Comparison of ENCODE assay signal across 9 cellular contexts in the genomic region with DNA sequence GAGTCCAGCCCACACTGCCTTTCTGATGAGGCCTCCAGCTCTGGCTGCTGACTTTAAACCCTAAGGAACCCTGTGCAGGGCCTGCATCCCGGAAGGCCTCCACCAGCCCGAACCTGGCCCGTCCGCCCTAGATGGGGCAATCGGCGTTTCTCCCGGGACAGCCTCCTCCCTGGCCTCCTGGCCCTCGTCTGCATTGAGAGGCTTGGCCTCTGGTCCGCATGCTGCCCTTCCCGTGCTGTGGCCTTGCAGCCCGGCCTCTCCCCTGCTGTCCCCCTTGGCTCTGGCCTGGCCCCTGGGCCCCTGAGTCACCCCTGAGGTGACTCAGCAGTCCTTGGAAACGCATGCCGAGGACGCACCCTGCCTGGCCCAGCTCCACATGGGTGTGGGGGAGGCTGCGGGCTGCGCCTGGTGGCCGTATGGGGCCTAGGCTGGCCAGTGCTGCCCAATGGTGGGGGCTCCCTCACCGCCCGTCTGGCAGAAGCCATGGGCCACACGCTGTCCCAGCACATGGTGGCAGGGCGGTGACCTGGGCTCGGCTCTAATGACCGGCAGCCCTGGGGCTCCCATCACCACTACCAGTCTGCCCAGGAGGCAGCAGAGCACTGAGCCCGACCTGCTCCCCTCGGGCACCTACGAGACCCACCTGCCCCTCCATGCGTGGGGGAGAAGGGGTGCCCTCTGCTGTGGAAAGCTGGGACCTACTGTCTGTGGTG. TPM values are rescaled to one million over a fixed set of nuclear protein-coding genes. Genes with fewer than 3 reads are reported as not detected.
DNase-seq lines count a peak whose midpoint lies in the region; ATAC-seq, FAIRE-seq and TF ChIP-seq lines count a peak whose summit lies in the region.
"Had no signal": no experiment of that assay in that cellular context is flagged by ENCODE, and none has a peak within 500 bp of the region (broad histone marks: within the 10 kb centered on the region; RNA-seq: fewer than 3 reads in every experiment).

No MANE protein-coding gene starts in this region.

- ATAC-seq in A549: peak; percentile 76 to 84
- no peak for ATAC-seq in HG02840 (IDR thresholded peaks at IDR 0.05; ENCODE audit: low FRiP score, unreplicated experiment)

- H2AK5ac ChIP-seq in mesenchymal stem cell (ENCODE audit: low read length, severe bottlenecking): peak overlapping the region; percentile 37

- H3K23ac ChIP-seq in mesenchymal stem cell (ENCODE audit: low read length in 2 of 2): peak overlapping the region in 1 of 2 experiments; percentile 46

- intact Hi-C loops in colonic mucosa (cut with DNase I): no loop called here

- H3K9me3 ChIP-seq in A549: no peaks in the 10 kb centered on the region
- H3K9me3 ChIP-seq in colonic mucosa: no peaks in the 10 kb centered on the region
- no peaks in the 10 kb centered on the region for H3K9me3 ChIP-seq in mesenchymal stem cell (ENCODE audit: control insufficient read depth, low read length)
- H3K9me3 ChIP-seq in HAP-1: no peaks in the 10 kb centered on the region

- no peaks in the 10 kb centered on the region for H3K9me3 Mint-ChIP-seq in endothelial cell (ENCODE audit: unreplicated experiment)

- no peaks in the 10 kb centered on the region for H3K27me3 ChIP-seq in colonic mucosa
- no peaks in the 10 kb centered on the region for H3K27me3 ChIP-seq in mesenchymal stem cell (ENCODE audit: control insufficient read depth in 1 of 2, insufficient read depth in 1 of 2, low read length in 2 of 2)
- H3K27me3 ChIP-seq in HAP-1 (ENCODE audit: low read depth): no peaks in the 10 kb centered on the region

- peak overlapping the region; percentile 27 to 52 for H3K4ac ChIP-seq in mesenchymal stem cell (ENCODE audit: low read depth in 1 of 2, low read length in 2 of 2)

- H3K14ac ChIP-seq in mesenchymal stem cell (ENCODE audit: low read length in 2 of 2): peak overlapping the region in 1 of 2 experiments; percentile 88

- H3K4me1 Mint-ChIP-seq in endothelial cell (ENCODE audit: unreplicated experiment): peaks cover 21% of the 10 kb centered on the region

- H3K27ac Mint-ChIP-seq in endothelial cell (ENCODE audit: unreplicated experiment): no peak overlapping the region

- CTCF ChIA-PET in A549 (lab: Yijun Ruan, JAX): interaction anchor here (0.8 to 4.9 kb wide), 9 partner anchors 9 to 105 kb away, joined by 3 to 45 read pairs (median 7); a partner anchor contains a TSS

- H2BK120ac ChIP-seq in mesenchymal stem cell (ENCODE audit: low read depth, low read length): peak overlapping the region; percentile 24

- 0 out of 3 replicates have a peak, but pooled peaks have one; percentile 4 for TF ChIP-seq CTCF in A549 (IDR thresholded peaks at IDR 0.05)
- no peak for TF ChIP-seq CTCF in colonic mucosa (IDR thresholded peaks at IDR 0.05)
- no peak for TF ChIP-seq CTCF in endothelial cell (IDR thresholded peaks at IDR 0.05; ENCODE audit: unreplicated experiment)

- peak overlapping the region; percentile 37 for H4K91ac ChIP-seq in mesenchymal stem cell (ENCODE audit: low read length)

- H3K18ac ChIP-seq in mesenchymal stem cell (ENCODE audit: low read depth in 1 of 2, low read length in 2 of 2): peak overlapping the region; percentile 89 to 91

- TF ChIP-seq POLR2A in A549 (IDR thresholded peaks at IDR 0.05; ENCODE audit: low read length): no peak

- H3K4me2 ChIP-seq in A549 (peak overlapping the region; percentile 86), mesenchymal stem cell (ENCODE audit: low read length, poor library complexity, severe bottlenecking) (peak overlapping the region; percentile 4)

- peaks cover 8% of the 10 kb centered on the region for H3K36me3 Mint-ChIP-seq in endothelial cell (ENCODE audit: low read depth, unreplicated experiment)

- POLR2A ChIA-PET in A549 (lab: Yijun Ruan, JAX): interaction anchor here (0.6 to 0.9 kb wide), 4 partner anchors 24 to 989 kb away, joined by 3 to 4 read pairs (median 3); a partner anchor contains a TSS

- in situ Hi-C loops in KBM-7 (cut with MboI; ENCODE audit: low pct_unique_long_range_greater_than_20kb, low sequenced_read_pairs): no loop called here
- in situ Hi-C loops in HAP-1 (cut with MboI; ENCODE audit: low sequenced_read_pairs): no loop called here

- peak overlapping the region; percentile 64 to 73 for H3K9ac ChIP-seq in colonic mucosa (ENCODE audit: low read depth in 2 of 2, low read length in 2 of 2)
- H3K9ac ChIP-seq in mesenchymal stem cell (ENCODE audit: low read length): peak overlapping the region; percentile 88

- no peak overlapping the region for H3K4me3 Mint-ChIP-seq in endothelial cell (ENCODE audit: unreplicated experiment)

- H2BK5ac ChIP-seq in mesenchymal stem cell (ENCODE audit: low read depth, low read length, poor library complexity, severe bottlenecking): peak overlapping the region; percentile 48

- H2AFZ ChIP-seq in mesenchymal stem cell (ENCODE audit: low read depth, low read length): no peak overlapping the region

- TF ChIP-seq RAD21 in A549 (conservative IDR thresholded peaks at IDR 0.05 in 1 of 2, IDR thresholded peaks at IDR 0.05 in 1 of 2): no peak; a peak in 1 of 5 replicates

- H3K36me3 ChIP-seq in colonic mucosa (no peaks in the 10 kb centered on the region), mesenchymal stem cell (ENCODE audit: control insufficient read depth in 1 of 2, insufficient read depth in 2 of 2, low read depth in 1 of 2, low read length in 2 of 2) (peaks cover 8 to 49% of the 10 kb centered on the region in 2 experiments), HAP-1 (replicated peaks) (no peaks in the 10 kb centered on the region)

- no peak for TF ChIP-seq EP300 in A549 (IDR thresholded peaks at IDR 0.05)

- peak; percentile 52 to 85 for DNase-seq in A549 (ENCODE audit: low read depth in 1 of 2, low spot score in 1 of 2)
- peak; percentile 26 for DNase-seq in KBM-7
- peak; percentile 74 for DNase-seq in colonic mucosa
- peak; percentile 91 for DNase-seq in mesenchymal stem cell
- no peak for DNase-seq in endothelial cell (ENCODE audit: low spot score)
- DNase-seq in stimulated activated CD4-positive, alpha-beta T cell treated with anti-CD3 and anti-CD28 coated beads, Interleukin-1b, Interleukin-23, amount 100 ng/mL, for 48 hours: no peak
- DNase-seq in HAP-1 (ENCODE audit: low spot score in 2 of 2): no peak
- DNase-seq: DND-41 had no signal

- peak overlapping the region; percentile 44 for H2BK15ac ChIP-seq in mesenchymal stem cell (ENCODE audit: low read depth, poor library complexity, severe bottlenecking)

- peaks cover 61% of the 10 kb centered on the region for H3K4me1 ChIP-seq in A549
- H3K4me1 ChIP-seq in colonic mucosa: peaks cover 46% of the 10 kb centered on the region
- peaks cover 94% of the 10 kb centered on the region for H3K4me1 ChIP-seq in mesenchymal stem cell (ENCODE audit: control insufficient read depth, insufficient read depth, low read depth, low read length)
- peaks cover 13% of the 10 kb centered on the region for H3K4me1 ChIP-seq in HAP-1

- peaks cover 24% of the 10 kb centered on the region for H3K79me1 ChIP-seq in mesenchymal stem cell (replicated peaks; ENCODE audit: low read length, poor library complexity, severe bottlenecking)

- no peak overlapping the region for H3K4me3 ChIP-seq in A549
- H3K4me3 ChIP-seq in colonic mucosa: no peak overlapping the region
- peak overlapping the region in 1 of 2 experiments; percentile 62 for H3K4me3 ChIP-seq in mesenchymal stem cell (ENCODE audit: insufficient read depth in 1 of 2, low read depth in 1 of 2, low read length in 2 of 2)
- no peak overlapping the region for H3K4me3 ChIP-seq in HAP-1

- H4K8ac ChIP-seq in mesenchymal stem cell (ENCODE audit: low read length): peak overlapping the region; percentile 89

- peak overlapping the region; percentile 99 for H3K27ac ChIP-seq in A549
- peak overlapping the region; percentile 50 for H3K27ac ChIP-seq in colonic mucosa
- H3K27ac ChIP-seq in mesenchymal stem cell (ENCODE audit: low read length, poor library complexity, severe bottlenecking): peak overlapping the region; percentile 86

- FAIRE-seq in A549 (lab: Jason Lieb, UNC): no peak

- WGBS in A549 (ENCODE audit: missing lambda C conversion rate): 18% methylated on average over 9 of the region's 27 CpGs
- WGBS in mesenchymal stem cell: 31% methylated on average over 24 of the region's 27 CpGs

- H2BK12ac ChIP-seq in mesenchymal stem cell (ENCODE audit: low read length in 2 of 2): peak overlapping the region; percentile 49 to 89

- H3K27me3 Mint-ChIP-seq in endothelial cell (ENCODE audit: unreplicated experiment): peaks cover 12% of the 10 kb centered on the region

RNA-seq across cellular contexts. Expression of a gene that starts 25.7 kb away (rescaled TPM):
- polyA plus RNA-seq in A549 (2011; rRNA removed) (18.2 and 20.1 TPM in 2 replicates), A549 (2017; fragmentation: RNase III; extraction: RNeasy Plus Mini Kit Qiagen cat#74134 plus additional on column Dnase treatment) (34.7 to 36.0 TPM (median 35.1 TPM) in 3 replicates)
- 61.4 and 83.2 TPM in 2 replicates for polyA plus RNA-seq in A549 (2012; cell fraction: cytosol; rRNA removed)
- 59.4 and 68.5 TPM in 2 replicates for polyA plus RNA-seq in A549 (2012; cell fraction: nucleus; rRNA removed)
- 9.7 and 18.8 TPM in 2 replicates for polyA minus RNA-seq in A549 (2011; rRNA and poly(A)+ RNA removed)
- total RNA-seq in colonic mucosa (10 to 100 TPM; 54.0 to 66.6 TPM), endothelial cell (ENCODE audit: unreplicated experiment) (128 TPM)
- polyA plus RNA-seq in mesenchymal stem cell (2013, experiment 1 of 2): 108 TPM
- 106 TPM for polyA plus RNA-seq in mesenchymal stem cell (2013, experiment 2 of 2)

RNA-seq across cellular contexts. Expression of a gene that starts 27.8 kb away (rescaled TPM):
- polyA plus RNA-seq in A549 (2011; rRNA removed) (11.7 and 15.6 TPM in 2 replicates), A549 (2017; fragmentation: RNase III; extraction: RNeasy Plus Mini Kit Qiagen cat#74134 plus additional on column Dnase treatment) (24.7 to 28.0 TPM (median 27.0 TPM) in 3 replicates)
- 44.7 and 63.7 TPM in 2 replicates for polyA plus RNA-seq in A549 (2012; cell fraction: cytosol; rRNA removed)
- 92.1 and 129 TPM in 2 replicates for polyA plus RNA-seq in A549 (2012; cell fraction: nucleus; rRNA removed)
- 12.2 and 12.9 TPM in 2 replicates for polyA minus RNA-seq in A549 (2011; rRNA and poly(A)+ RNA removed)
- total RNA-seq in colonic mucosa (10 to 100 TPM; 15.6 to 53.2 TPM), endothelial cell (ENCODE audit: unreplicated experiment) (29.8 TPM)
- polyA plus RNA-seq in mesenchymal stem cell (2013, experiment 1 of 2): 7.6 TPM
- polyA plus RNA-seq in mesenchymal stem cell (2013, experiment 2 of 2): 6.3 TPM

RNA-seq across cellular contexts. Expression of a gene that starts 31.2 kb away (rescaled TPM):
- polyA plus RNA-seq in A549 (2011; rRNA removed) (3.5 and 4.0 TPM in 2 replicates), A549 (2017; fragmentation: RNase III; extraction: RNeasy Plus Mini Kit Qiagen cat#74134 plus additional on column Dnase treatment) (11.4 to 15.2 TPM (median 14.5 TPM) in 3 replicates)
- 7.7 and 8.5 TPM in 2 replicates for polyA plus RNA-seq in A549 (2012; cell fraction: cytosol; rRNA removed)
- 8.4 and 9.9 TPM in 2 replicates for polyA plus RNA-seq in A549 (2012; cell fraction: nucleus; rRNA removed)
- polyA minus RNA-seq in A549 (2011; rRNA and poly(A)+ RNA removed): 3.9 and 8.5 TPM in 2 replicates
- total RNA-seq in colonic mucosa (10 to 100 TPM; 38.0 to 63.2 TPM), endothelial cell (ENCODE audit: unreplicated experiment) (18.3 TPM)
- polyA plus RNA-seq in mesenchymal stem cell (2013, experiment 1 of 2): 6.9 TPM
- polyA plus RNA-seq in mesenchymal stem cell (2013, experiment 2 of 2): 6.1 TPM

RNA-seq across cellular contexts. Expression of a gene that starts 36.0 kb away (rescaled TPM):
- polyA plus RNA-seq in A549 (2011; rRNA removed) (0.19 and 0.25 TPM in 2 replicates), A549 (2017; fragmentation: RNase III; extraction: RNeasy Plus Mini Kit Qiagen cat#74134 plus additional on column Dnase treatment) (0.29 TPM in 1 of 3 replicates, not detected in the others)
- polyA plus RNA-seq in A549 (2012; cell fraction: cytosol; rRNA removed): 0.14 and 0.19 TPM in 2 replicates
- 0.16 and 0.47 TPM in 2 replicates for polyA plus RNA-seq in A549 (2012; cell fraction: nucleus; rRNA removed)
- not detected in 2 replicates for polyA minus RNA-seq in A549 (2011; rRNA and poly(A)+ RNA removed)
- total RNA-seq in colonic mucosa (100 to 1,000 TPM; 197 to 218 TPM), endothelial cell (ENCODE audit: unreplicated experiment) (66.2 TPM)
- polyA plus RNA-seq in mesenchymal stem cell (2013, experiment 1 of 2): 2.0 TPM
- 2.5 TPM for polyA plus RNA-seq in mesenchymal stem cell (2013, experiment 2 of 2)

Comparison
In these comparisons a context has a peak if more than half of its experiments do, and no peak if none do; other contexts are left out.
1. DNase-seq: peak in A549 (2 of 2), KBM-7 (single experiment), colonic mucosa (single experiment) and mesenchymal stem cell (single experiment); none in endothelial cell (single experiment), stimulated activated CD4-positive, alpha-beta T cell treated with anti-CD3 and anti-CD28 coated beads, Interleukin-1b, Interleukin-23, amount 100 ng/mL, for 48 hours (single experiment) and HAP-1 (0 of 2).
2. Peak in every context shown above with its lines, with median percentiles within 50 percentile points of each other: H3K27ac ChIP-seq.